Comparison of ENCODE assay signal across 21 cellular contexts in the genomic region with DNA sequence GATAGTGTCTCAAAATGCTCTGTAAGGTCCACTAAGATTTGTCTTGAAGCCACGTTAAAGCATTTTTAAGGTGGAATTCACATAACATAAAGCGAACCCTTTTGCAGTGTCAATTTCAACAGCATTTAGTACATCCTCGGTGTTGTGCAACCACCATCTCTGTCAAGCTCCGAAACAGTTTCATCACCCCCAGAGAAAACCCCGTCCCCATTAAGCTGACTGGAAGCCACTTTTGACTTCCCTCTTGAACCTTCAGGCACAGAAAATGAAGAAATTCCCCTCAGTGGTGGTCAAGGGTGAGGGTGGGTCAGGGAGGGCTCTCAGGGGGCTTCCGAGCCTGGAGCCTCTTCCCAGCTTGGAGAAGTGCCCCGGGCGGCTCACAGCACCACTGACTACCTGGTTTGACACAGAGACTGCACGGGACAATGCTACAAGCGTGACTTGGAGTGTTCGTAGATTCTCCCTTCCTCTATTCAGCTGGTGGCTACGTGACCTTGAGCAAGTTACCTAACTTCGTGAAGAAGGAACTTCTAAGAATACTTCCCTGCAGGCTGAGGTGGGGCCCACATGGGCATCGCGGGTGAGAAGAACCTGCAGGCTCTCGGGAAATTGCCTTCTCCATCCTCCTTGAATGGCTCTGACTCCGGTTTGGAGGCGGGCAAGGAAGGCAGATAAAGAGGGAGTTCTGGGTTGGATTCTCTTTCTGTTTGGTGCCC.
DNase-seq lines count a peak whose midpoint lies in the region; ATAC-seq and TF ChIP-seq lines count a peak whose summit lies in the region.
"Had no signal": no experiment of that assay in that cellular context is flagged by ENCODE, and none has a peak within 500 bp of the region (broad histone marks: within the 10 kb centered on the region; RNA-seq: fewer than 3 reads in every experiment).

No MANE protein-coding gene starts in this region.

- 78% methylated on average over 18 of the region's 18 CpGs for WGBS in right cardiac atrium
- 60% methylated on average over 14 of the region's 18 CpGs for WGBS in right lobe of liver (ENCODE audit: insufficient coverage, low coverage, low lambda C conversion rate, missing lambda C conversion rate)

- in situ Hi-C loops in brain microvascular endothelial cell (cut with HindIII; ENCODE audit: low pct_ligation_motif_present, low sequenced_read_pairs): no loop called here

- H3K4me1 Mint-ChIP-seq in T-helper 2 cell treated with Interferon-gamma antibody and Interleukin-4, amounts not matched to agents 5 μg/mL and 100 μg/mL, for 36 hours (ENCODE audit: low read depth): peaks cover 4% of the 10 kb centered on the region
- H3K4me1 Mint-ChIP-seq: activated naive CD8-positive, alpha-beta T cell treated with anti-CD3 and anti-CD28 coated beads, Interleukin-2, amount 10 ng/mL, durations not matched to agents 7 days and 5 days; WTC11 had no signal

- H3K4me3 Mint-ChIP-seq in T-helper 2 cell treated with Interferon-gamma antibody and Interleukin-4, amounts not matched to agents 5 μg/mL and 100 μg/mL, for 36 hours: no peak overlapping the region
- H3K4me3 Mint-ChIP-seq: activated CD4-positive, alpha-beta memory T cell treated with anti-CD3 and anti-CD28 coated beads for 36 hours; activated naive CD8-positive, alpha-beta T cell treated with anti-CD3 and anti-CD28 coated beads, Interleukin-2, amount 10 ng/mL, durations not matched to agents 7 days and 5 days; naive thymus-derived CD8-positive, alpha-beta T cell; WTC11 had no signal

- no peak overlapping the region for H3K27ac ChIP-seq in right cardiac atrium (ENCODE audit: low read length)
- peak overlapping the region in 1 of 3 donors; percentile 33 for H3K27ac ChIP-seq in right lobe of liver
- H3K27ac ChIP-seq in upper lobe of right lung: no peak overlapping the region
- H3K27ac ChIP-seq in brain microvascular endothelial cell: no peak overlapping the region
- H3K27ac ChIP-seq: 22Rv1, testis had no signal

- TF ChIP-seq POLR2A in right lobe of liver (IDR thresholded peaks at IDR 0.05): no peak

- intact Hi-C loops in Right ventricle myocardium inferior (cut with DNase I) (no loop called here), right cardiac atrium (cut with DNase I) (no loop called here), right lobe of liver (cut with DNase I) (no loop called here), upper lobe of right lung (cut with DNase I) (no loop called here)

- no peaks in the 10 kb centered on the region for H3K36me3 Mint-ChIP-seq in T-helper 2 cell treated with Interferon-gamma antibody and Interleukin-4, amounts not matched to agents 5 μg/mL and 100 μg/mL, for 36 hours (ENCODE audit: low read depth)
- H3K36me3 Mint-ChIP-seq: activated naive CD8-positive, alpha-beta T cell treated with anti-CD3 and anti-CD28 coated beads, Interleukin-2, amount 10 ng/mL, durations not matched to agents 7 days and 5 days; naive thymus-derived CD8-positive, alpha-beta T cell had no signal

- no peaks in the 10 kb centered on the region for H3K9me3 Mint-ChIP-seq in T-helper 2 cell treated with Interferon-gamma antibody and Interleukin-4, amounts not matched to agents 5 μg/mL and 100 μg/mL, for 36 hours
- H3K9me3 Mint-ChIP-seq: activated CD4-positive, alpha-beta memory T cell treated with anti-CD3 and anti-CD28 coated beads for 36 hours; activated naive CD8-positive, alpha-beta T cell treated with anti-CD3 and anti-CD28 coated beads, Interleukin-2, amount 10 ng/mL, durations not matched to agents 7 days and 5 days; naive thymus-derived CD8-positive, alpha-beta T cell had no signal

- H3K9me3 ChIP-seq in right cardiac atrium (ENCODE audit: control insufficient read depth, low read length) (no peaks in the 10 kb centered on the region), right lobe of liver (no peaks in the 10 kb centered on the region), upper lobe of right lung (no peaks in the 10 kb centered on the region)
- H3K9me3 ChIP-seq: testis had no signal

- H3K36me3 ChIP-seq in right lobe of liver (no peaks in the 10 kb centered on the region), upper lobe of right lung (no peaks in the 10 kb centered on the region), brain microvascular endothelial cell (replicated peaks) (no peaks in the 10 kb centered on the region)

- DNase-seq in Right ventricle myocardium inferior (ENCODE audit: missing footprints) (peak; percentile 79), right cardiac atrium (no peak), SKM-1 (lab: John Stamatoyannopoulos, UW; ENCODE audit: unreplicated experiment) (peak; percentile 95), right lobe of liver (peak in 2 of 3 donors; percentile 41 to 59), upper lobe of right lung (no peak), brain microvascular endothelial cell (no peak), NCI-H187 treated with DMSO at 0.1 percent for 48 hours (lab: John Stamatoyannopoulos, UW) (no peak)
- DNase-seq in T-helper 2 cell treated with Interferon-gamma antibody and Interleukin-4, amounts not matched to agents 5 μg/mL and 100 μg/mL, for 36 hours (ENCODE audit: low spot score): no peak
- DNase-seq: activated CD4-positive, alpha-beta memory T cell treated with anti-CD3 and anti-CD28 coated beads for 36 hours; activated naive CD8-positive, alpha-beta T cell treated with anti-CD3 and anti-CD28 coated beads, Interleukin-2, amount 10 ng/mL, durations not matched to agents 7 days and 5 days; DMS79; HCEC 1CT; mesendoderm; NCI-H1105 treated with DMSO at 0.1 percent for 48 hours; NCI-H2081 treated with DMSO at 0.1 percent for 48 hours; NCI-H82; testis had no signal

- ATAC-seq in Right ventricle myocardium inferior (no peak), right cardiac atrium (no peak), right lobe of liver (peak; percentile 17 to 61 (median 50)), upper lobe of right lung (peak; percentile 37)
- ATAC-seq: GM12878; naive thymus-derived CD8-positive, alpha-beta T cell; WTC11 had no signal

- H3K4me3 ChIP-seq in right cardiac atrium (ENCODE audit: low read length) (no peak overlapping the region), right lobe of liver (no peak overlapping the region), upper lobe of right lung (no peak overlapping the region), brain microvascular endothelial cell (ENCODE audit: low read depth, low read length) (no peak overlapping the region)
- H3K4me3 ChIP-seq: GM12878, testis had no signal

- no peaks in the 10 kb centered on the region for H3K27me3 ChIP-seq in right cardiac atrium (ENCODE audit: control insufficient read depth, insufficient read depth)
- H3K27me3 ChIP-seq in right lobe of liver: no peaks in the 10 kb centered on the region
- H3K27me3 ChIP-seq in upper lobe of right lung: no peaks in the 10 kb centered on the region
- H3K27me3 ChIP-seq in brain microvascular endothelial cell (replicated peaks): no peaks in the 10 kb centered on the region
- H3K27me3 ChIP-seq: testis had no signal

- no peaks in the 10 kb centered on the region for H3K27me3 Mint-ChIP-seq in T-helper 2 cell treated with Interferon-gamma antibody and Interleukin-4, amounts not matched to agents 5 μg/mL and 100 μg/mL, for 36 hours (ENCODE audit: low read depth)

- no peak overlapping the region for H3K27ac Mint-ChIP-seq in T-helper 2 cell treated with Interferon-gamma antibody and Interleukin-4, amounts not matched to agents 5 μg/mL and 100 μg/mL, for 36 hours
- H3K27ac Mint-ChIP-seq: activated CD4-positive, alpha-beta memory T cell treated with anti-CD3 and anti-CD28 coated beads for 36 hours; activated naive CD8-positive, alpha-beta T cell treated with anti-CD3 and anti-CD28 coated beads, Interleukin-2, amount 10 ng/mL, durations not matched to agents 7 days and 5 days; naive thymus-derived CD8-positive, alpha-beta T cell; WTC11 had no signal

- H3K4me1 ChIP-seq in right cardiac atrium (ENCODE audit: control insufficient read depth, insufficient read depth, low read length): no peaks in the 10 kb centered on the region
- H3K4me1 ChIP-seq in right lobe of liver: no peaks in the 10 kb centered on the region
- H3K4me1 ChIP-seq in upper lobe of right lung: peaks cover 7% of the 10 kb centered on the region

- TF ChIP-seq CTCF in right lobe of liver (IDR thresholded peaks at IDR 0.05): no peak
- TF ChIP-seq CTCF in upper lobe of right lung (IDR thresholded peaks at IDR 0.05): no peak
- TF ChIP-seq CTCF in brain microvascular endothelial cell (IDR thresholded peaks at IDR 0.05; ENCODE audit: low read depth, low read length, missing control alignments): no peak

Comparison
In these comparisons a context has a peak if more than half of its experiments do, and no peak if none do; other contexts are left out.
1. DNase-seq: peak in Right ventricle myocardium inferior (single experiment), SKM-1 (single experiment) and right lobe of liver (2 of 3); none in right cardiac atrium (0 of 3), upper lobe of right lung (single experiment), brain microvascular endothelial cell (single experiment), NCI-H187 treated with DMSO at 0.1 percent for 48 hours (single experiment) and T-helper 2 cell treated with Interferon-gamma antibody and Interleukin-4, amounts not matched to agents 5 μg/mL and 100 μg/mL, for 36 hours (single experiment).
2. ATAC-seq: peak in right lobe of liver (4 of 4) and upper lobe of right lung (single experiment); none in Right ventricle myocardium inferior (single experiment) and right cardiac atrium (0 of 2).